Comparison of ENCODE assay signal across 19 cellular contexts in genomic region chr2:33406622-33407021, GRCh38.
DNase-seq lines count a peak whose midpoint lies in the region; ATAC-seq and TF ChIP-seq lines count a peak whose summit lies in the region.
"Had no signal": no experiment of that assay in that cellular context is flagged by ENCODE, and none has a peak within 500 bp of the region (broad histone marks: within the 10 kb centered on the region; RNA-seq: fewer than 3 reads in every experiment).

No MANE protein-coding gene starts in this region.

- no peak overlapping the region for H3K27ac Mint-ChIP-seq in naive thymus-derived CD4-positive, alpha-beta T cell

- H3K18ac ChIP-seq in mesenchymal stem cell (ENCODE audit: low read depth in 1 of 2, low read length in 2 of 2), result no peak overlapping the region

- POLR2A ChIA-PET in naive thymus-derived CD4-positive, alpha-beta T cell (lab: Charles Lee), result no interaction called here

- H2BK15ac ChIP-seq in mesenchymal stem cell (ENCODE audit: low read depth, poor library complexity, severe bottlenecking), result no peak overlapping the region

- peak; percentile 26; the same call in 2 of the 3 replicates for ATAC-seq in SK-N-SH treated with all-trans-retinoic acid at 6 μM for 48 hours
- no peak for ATAC-seq in naive thymus-derived CD4-positive, alpha-beta T cell
- ATAC-seq in HG03571 (IDR thresholded peaks at IDR 0.05; ENCODE audit: unreplicated experiment), result no peak
- ATAC-seq: K562, PC-3 had no signal

- no peak overlapping the region for H2AK5ac ChIP-seq in mesenchymal stem cell (ENCODE audit: low read length, severe bottlenecking)

- H3K14ac ChIP-seq in mesenchymal stem cell (ENCODE audit: low read length in 2 of 2), result no peak overlapping the region

- no peaks in the 10 kb centered on the region for H4K20me1 ChIP-seq in fibroblast of lung (ENCODE audit: control insufficient read depth, extremely low read depth, insufficient read depth, low read length)

- H3K4me3 ChIP-seq in fibroblast of lung (replicated peaks in 1 of 4; ENCODE audit: control extremely low read depth in 1 of 4, insufficient read depth in 1 of 4, low read depth in 3 of 4, low read length in 4 of 4) (no peak overlapping the region), mesenchymal stem cell (ENCODE audit: insufficient read depth in 1 of 2, low read depth in 1 of 2, low read length in 2 of 2) (no peak overlapping the region)
- H3K4me3 ChIP-seq in naive thymus-derived CD4-positive, alpha-beta T cell (ENCODE audit: low read length), result no peak overlapping the region
- H3K4me3 ChIP-seq: K562 had no signal

- intact Hi-C loops in naive thymus-derived CD4-positive, alpha-beta T cell (cut with micrococcal nuclease), result no loop called here

- H3K27me3 ChIP-seq in fibroblast of lung (ENCODE audit: control insufficient read depth, insufficient read depth, low read length) (no peaks in the 10 kb centered on the region), mesenchymal stem cell (ENCODE audit: control insufficient read depth in 1 of 2, insufficient read depth in 1 of 2, low read length in 2 of 2) (no peaks in the 10 kb centered on the region)
- no peaks in the 10 kb centered on the region for H3K27me3 ChIP-seq in naive thymus-derived CD4-positive, alpha-beta T cell (ENCODE audit: control insufficient read depth in 2 of 2, insufficient read depth in 2 of 2, low read length in 2 of 2)

- H3K4me2 ChIP-seq in fibroblast of lung (ENCODE audit: extremely low read depth, insufficient read depth, low read length) (peak overlapping the region; percentile 4), mesenchymal stem cell (ENCODE audit: low read length, poor library complexity, severe bottlenecking) (no peak overlapping the region)

- in situ Hi-C loops in Caki2 (cut with HindIII; ENCODE audit: low pct_unique_long_range_greater_than_20kb, low sequenced_read_pairs), result no loop called here

- H3K9me3 ChIP-seq in fibroblast of lung (ENCODE audit: control insufficient read depth, insufficient read depth, low read depth, low read length) (no peaks in the 10 kb centered on the region), mesenchymal stem cell (ENCODE audit: control insufficient read depth, low read length) (peaks cover 5% of the 10 kb centered on the region)
- H3K9me3 ChIP-seq in naive thymus-derived CD4-positive, alpha-beta T cell (ENCODE audit: control insufficient read depth in 2 of 3, low read length in 3 of 3), result peaks cover 0 to 6% (median 0%) of the 10 kb centered on the region in 3 experiments

- H2AFZ ChIP-seq in fibroblast of lung (ENCODE audit: low read length) (no peak overlapping the region), mesenchymal stem cell (ENCODE audit: low read depth, low read length) (no peak overlapping the region)

- no peak for TF ChIP-seq CTCF in fibroblast of lung (conservative IDR thresholded peaks at IDR 0.05 in 1 of 2, IDR thresholded peaks at IDR 0.05 in 1 of 2; ENCODE audit: low read depth in 1 of 2, low read length in 2 of 2)

- peaks cover 0 to 15% (median 4%) of the 10 kb centered on the region in 11 donors for H3K9me3 Mint-ChIP-seq in naive thymus-derived CD4-positive, alpha-beta T cell

- H3K4ac ChIP-seq in mesenchymal stem cell (ENCODE audit: low read depth in 1 of 2, low read length in 2 of 2), result no peak overlapping the region

- H3K79me1 ChIP-seq in mesenchymal stem cell (replicated peaks; ENCODE audit: low read length, poor library complexity, severe bottlenecking), result no peaks in the 10 kb centered on the region

- H2BK12ac ChIP-seq in mesenchymal stem cell (ENCODE audit: low read length in 2 of 2), result no peak overlapping the region

- H3K4me3 Mint-ChIP-seq in naive thymus-derived CD4-positive, alpha-beta T cell, result no peak overlapping the region
- H3K4me3 Mint-ChIP-seq: CD4-positive, alpha-beta memory T cell had no signal

- no peaks in the 10 kb centered on the region for H3K79me2 ChIP-seq in fibroblast of lung (ENCODE audit: control insufficient read depth, insufficient read depth, low read length)

- H3K36me3 Mint-ChIP-seq in naive thymus-derived CD4-positive, alpha-beta T cell, result peaks cover 0 to 7% (median 0%) of the 10 kb centered on the region in 5 donors
- H3K36me3 Mint-ChIP-seq: CD4-positive, alpha-beta memory T cell had no signal

- WGBS in mesenchymal stem cell, result 100% methylated on average over 1 of the region's 2 CpGs

- CTCF ChIA-PET in naive thymus-derived CD4-positive, alpha-beta T cell (lab: Charles Lee), result interaction anchor here (0.7 kb wide), 1 partner anchor 220 kb away, joined by 3 read pairs; no protein-coding TSS in a partner anchor

- no peak overlapping the region for H2BK5ac ChIP-seq in mesenchymal stem cell (ENCODE audit: low read depth, low read length, poor library complexity, severe bottlenecking)

- H4K8ac ChIP-seq in mesenchymal stem cell (ENCODE audit: low read length), result no peak overlapping the region

- DNase-seq in Caki2 (ENCODE audit: low read depth) (peak; percentile 46), fibroblast of lung (ENCODE audit: low read depth in 2 of 2) (peak in 1 of 2 donors; percentile 75), mesenchymal stem cell (no peak), GOT3 (lab: John Stamatoyannopoulos, UW) (no peak), globus pallidus (ENCODE audit: low spot score) (no peak)
- DNase-seq in naive thymus-derived CD4-positive, alpha-beta T cell, result no peak
- DNase-seq: Calu3; CD4-positive, alpha-beta memory T cell; NCI-H1105 treated with DMSO at 0.1 percent for 48 hours; NCI-H1694; NCI-H2081 treated with DMSO at 0.1 percent for 48 hours; NCI-H510A treated with DMSO at 0.1 percent for 48 hours; NCI-H774; PC-3; RPMI8226; SHP77 treated with DMSO at 0.1 percent for 48 hours had no signal

- no peak overlapping the region for H3K23ac ChIP-seq in mesenchymal stem cell (ENCODE audit: low read length in 2 of 2)

- no peak overlapping the region for H2BK120ac ChIP-seq in mesenchymal stem cell (ENCODE audit: low read depth, low read length)

- H3K27me3 Mint-ChIP-seq in naive thymus-derived CD4-positive, alpha-beta T cell, result peaks cover 0 to 5% (median 4%) of the 10 kb centered on the region in 5 donors

- H4K91ac ChIP-seq in mesenchymal stem cell (ENCODE audit: low read length), result no peak overlapping the region

- no peak overlapping the region for H3K9ac ChIP-seq in fibroblast of lung (ENCODE audit: insufficient read depth, low read length)
- no peak overlapping the region for H3K9ac ChIP-seq in mesenchymal stem cell (ENCODE audit: low read length)

- H3K36me3 ChIP-seq in fibroblast of lung (ENCODE audit: control insufficient read depth, insufficient read depth, low read length), result no peaks in the 10 kb centered on the region
- H3K36me3 ChIP-seq in mesenchymal stem cell (ENCODE audit: control insufficient read depth in 1 of 2, insufficient read depth in 2 of 2, low read depth in 1 of 2, low read length in 2 of 2), result no peaks in the 10 kb centered on the region
- H3K36me3 ChIP-seq in naive thymus-derived CD4-positive, alpha-beta T cell (ENCODE audit: control insufficient read depth in 2 of 3, insufficient read depth in 3 of 3, low read length in 3 of 3), result no peaks in the 10 kb centered on the region

- H3K4me1 ChIP-seq in fibroblast of lung (ENCODE audit: control insufficient read depth, extremely low read depth, insufficient read depth, low read length) (peaks cover under 1% of the 10 kb centered on the region), mesenchymal stem cell (ENCODE audit: control insufficient read depth, insufficient read depth, low read depth, low read length) (peaks cover 2% of the 10 kb centered on the region)
- no peaks in the 10 kb centered on the region for H3K4me1 ChIP-seq in naive thymus-derived CD4-positive, alpha-beta T cell (ENCODE audit: control insufficient read depth in 2 of 2, insufficient read depth in 2 of 2, low read length in 2 of 2)

- no peaks in the 10 kb centered on the region for H3K4me1 Mint-ChIP-seq in naive thymus-derived CD4-positive, alpha-beta T cell
- H3K4me1 Mint-ChIP-seq: CD4-positive, alpha-beta memory T cell had no signal

- H3K27ac ChIP-seq in fibroblast of lung (ENCODE audit: insufficient read depth, low read length) (no peak overlapping the region), mesenchymal stem cell (ENCODE audit: low read length, poor library complexity, severe bottlenecking) (peak overlapping the region; percentile 67)
- H3K27ac ChIP-seq in naive thymus-derived CD4-positive, alpha-beta T cell (ENCODE audit: low read depth, low read length), result no peak overlapping the region

TF ChIP-seq in SK-N-SH treated with all-trans-retinoic acid at 6 μM for 48 hours, 23 proteins besides CTCF, POLR2A, EP300 and RAD21:
- TF ChIP-seq ZC3H10 (CRISPR knock-in tag; IDR thresholded peaks at IDR 0.05) (peak; percentile 42; the same call in 1 of the 2 replicates), ARNTL (CRISPR knock-in tag; IDR thresholded peaks at IDR 0.05; ENCODE audit: borderline replicate concordance, low read depth) (no peak), ISL1 (CRISPR knock-in tag; IDR thresholded peaks at IDR 0.05) (peak; percentile 65; the same call in 1 of the 2 replicates)
- TF ChIP-seq, protein P1, sequence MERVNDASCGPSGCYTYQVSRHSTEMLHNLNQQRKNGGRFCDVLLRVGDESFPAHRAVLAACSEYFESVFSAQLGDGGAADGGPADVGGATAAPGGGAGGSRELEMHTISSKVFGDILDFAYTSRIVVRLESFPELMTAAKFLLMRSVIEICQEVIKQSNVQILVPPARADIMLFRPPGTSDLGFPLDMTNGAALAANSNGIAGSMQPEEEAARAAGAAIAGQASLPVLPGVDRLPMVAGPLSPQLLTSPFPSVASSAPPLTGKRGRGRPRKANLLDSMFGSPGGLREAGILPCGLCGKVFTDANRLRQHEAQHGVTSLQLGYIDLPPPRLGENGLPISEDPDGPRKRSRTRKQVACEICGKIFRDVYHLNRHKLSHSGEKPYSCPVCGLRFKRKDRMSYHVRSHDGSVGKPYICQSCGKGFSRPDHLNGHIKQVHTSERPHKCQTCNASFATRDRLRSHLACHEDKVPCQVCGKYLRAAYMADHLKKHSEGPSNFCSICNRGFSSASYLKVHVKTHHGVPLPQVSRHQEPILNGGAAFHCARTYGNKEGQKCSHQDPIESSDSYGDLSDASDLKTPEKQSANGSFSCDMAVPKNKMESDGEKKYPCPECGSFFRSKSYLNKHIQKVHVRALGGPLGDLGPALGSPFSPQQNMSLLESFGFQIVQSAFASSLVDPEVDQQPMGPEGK (CRISPR knock-in tag; IDR thresholded peaks at IDR 0.05; ENCODE audit: borderline replicate concordance), result peak; percentile 44; the same call in 1 of the 2 replicates
